27 cellular contexts compared by ENCODE assay signal in genomic region chr12:7601407-7601806, GRCh38.
"Had no signal": no experiment of that assay in that cellular context is flagged by ENCODE, and none has a peak within 500 bp of the region (broad histone marks: within the 10 kb centered on the region; RNA-seq: fewer than 3 reads in every experiment).

No MANE protein-coding gene starts in this region.

- DNase-seq: activated CD4-positive, alpha-beta memory T cell treated with anti-CD3 and anti-CD28 coated beads for 36 hours; activated CD4-positive, alpha-beta T cell treated with anti-CD3 and anti-CD28 coated beads, Interleukin-2, amount 10 ng/mL, durations not matched to agents 7 days and 5 days; activated CD8-positive, alpha-beta memory T cell treated with anti-CD3 and anti-CD28 coated beads for 24 hours; activated effector memory CD4-positive, alpha-beta T cell treated with Interleukin-2 at 50 U/mL for 16 hours; activated naive CD4-positive, alpha-beta T cell; aorta; caudate nucleus; MG63; NCI-H1105; NCI-H1436; NCI-H1694 treated with DMSO at 0.1 percent for 48 hours; NCI-H2029 treated with DMSO at 0.1 percent for 48 hours; NCI-H510A treated with DMSO at 0.1 percent for 48 hours; NCI-H69; NK-92 treated with Interleukin-12 subunit alpha and Interleukin-12 subunit beta, amount 100 ng/mL, for 24 hours; RPMI8226; T-cell; T-helper 2 cell; T1000 had no signal

- H3K4me2 ChIP-seq: KMS-11 had no signal

- H3K27ac Mint-ChIP-seq: activated CD4-positive, alpha-beta memory T cell treated with anti-CD3 and anti-CD28 coated beads for 36 hours; activated CD4-positive, alpha-beta T cell treated with anti-CD3 and anti-CD28 coated beads, Interleukin-2, amount 10 ng/mL, durations not matched to agents 7 days and 5 days; activated naive CD4-positive, alpha-beta T cell treated with anti-CD3 and anti-CD28 coated beads, Interleukin-2, amount 50 U/mL, for 24 hours; activated T-helper 1 cell treated with anti-CD3 and anti-CD28 coated beads, Interleukin-12 subunit alpha, Interleukin-12 subunit beta, Interleukin-2, Interleukin-4 antibody, amounts not matched to agents 30 ng/mL and 10 ng/mL and 1 ng/mL, durations not matched to agents 14 hours and 24 hours and 36 hours; T-cell; WTC11 had no signal

- H3K36me3 ChIP-seq: breast epithelium, MG63 had no signal

- ATAC-seq: Panc1, Right ventricle myocardium inferior, T-cell, WTC11 had no signal

- H3K4me3 ChIP-seq: breast epithelium, MG63, SK-N-MC had no signal

- H3K4me3 Mint-ChIP-seq: activated CD4-positive, alpha-beta memory T cell treated with anti-CD3 and anti-CD28 coated beads for 36 hours; activated CD4-positive, alpha-beta T cell treated with anti-CD3 and anti-CD28 coated beads, Interleukin-2, amount 10 ng/mL, durations not matched to agents 7 days and 5 days; activated naive CD4-positive, alpha-beta T cell treated with anti-CD3 and anti-CD28 coated beads, Interleukin-2, amount 50 U/mL, for 24 hours; activated T-helper 1 cell treated with anti-CD3 and anti-CD28 coated beads, Interleukin-12 subunit alpha, Interleukin-12 subunit beta, Interleukin-2, Interleukin-4 antibody, amounts not matched to agents 30 ng/mL and 10 ng/mL and 1 ng/mL, durations not matched to agents 14 hours and 24 hours and 36 hours; T-cell; WTC11 had no signal

- H3K27ac ChIP-seq: breast epithelium, KMS-11, SK-N-MC had no signal

- H3K9me3 ChIP-seq: breast epithelium, MG63 had no signal

- H3K4me1 Mint-ChIP-seq: activated CD4-positive, alpha-beta T cell treated with anti-CD3 and anti-CD28 coated beads, Interleukin-2, amount 10 ng/mL, durations not matched to agents 7 days and 5 days; activated naive CD4-positive, alpha-beta T cell treated with anti-CD3 and anti-CD28 coated beads, Interleukin-2, amount 50 U/mL, for 24 hours; T-cell; WTC11 had no signal

- H3K27me3 ChIP-seq: breast epithelium had no signal

- H3K36me3 Mint-ChIP-seq: activated CD4-positive, alpha-beta memory T cell treated with anti-CD3 and anti-CD28 coated beads for 36 hours; activated naive CD4-positive, alpha-beta T cell treated with anti-CD3 and anti-CD28 coated beads, Interleukin-2, amount 50 U/mL, for 24 hours; T-cell had no signal

- H3K9ac ChIP-seq: KMS-11 had no signal

- H3K9me3 Mint-ChIP-seq: activated CD4-positive, alpha-beta memory T cell treated with anti-CD3 and anti-CD28 coated beads for 36 hours; activated naive CD4-positive, alpha-beta T cell treated with anti-CD3 and anti-CD28 coated beads, Interleukin-2, amount 50 U/mL, for 24 hours had no signal

- H3K4me1 ChIP-seq: breast epithelium had no signal
